In genomic region chr13:109196896-109197295, GRCh38 we compare ENCODE assay signal across 17 cellular contexts.
A peak's percentile ranks its signal among the peaks of the same experiment; 100 is the strongest.
DNase-seq lines count a peak whose midpoint lies in the region; ATAC-seq and TF ChIP-seq lines count a peak whose summit lies in the region.
"Had no signal": no experiment of that assay in that cellular context is flagged by ENCODE, and none has a peak within 500 bp of the region (broad histone marks: within the 10 kb centered on the region; RNA-seq: fewer than 3 reads in every experiment).

No MANE protein-coding gene starts in this region.

- CTCF ChIA-PET in Caco-2 (lab: Charles Lee) = interaction anchor here (1.2 kb wide), 1 partner anchor 67 kb away, joined by 3 read pairs; no protein-coding TSS in a partner anchor

- peaks cover 6% of the 10 kb centered on the region for H3K9me3 Mint-ChIP-seq in Caco-2 (ENCODE audit: unreplicated experiment)
- H3K9me3 Mint-ChIP-seq in chondrocyte (ENCODE audit: low read depth) = no peaks in the 10 kb centered on the region
- H3K9me3 Mint-ChIP-seq in neural progenitor cell = no peaks in the 10 kb centered on the region

- no peaks in the 10 kb centered on the region for H4K20me1 ChIP-seq in neural progenitor cell (ENCODE audit: low read depth)

- no peak overlapping the region for H2AFZ ChIP-seq in neural progenitor cell (replicated peaks)

- H3K27me3 Mint-ChIP-seq in Caco-2 (ENCODE audit: insufficient read depth, unreplicated experiment) (no peaks in the 10 kb centered on the region), chondrocyte (ENCODE audit: low read depth) (no peaks in the 10 kb centered on the region), neural progenitor cell (ENCODE audit: insufficient read depth, low read depth) (peaks cover 4% of the 10 kb centered on the region)

- H3K4me1 ChIP-seq in Caco-2 (no peaks in the 10 kb centered on the region), neural progenitor cell (peaks cover 19% of the 10 kb centered on the region)
- H3K4me1 ChIP-seq: pancreas had no signal

- TF ChIP-seq CTCF in Caco-2 (IDR thresholded peaks at IDR 0.05; ENCODE audit: insufficient read depth in 1 of 2, low read depth in 1 of 2, low read length in 1 of 2, severe bottlenecking in 1 of 2, unreplicated experiment in 1 of 2) (peak; percentile 41 to 60), chondrocyte (IDR thresholded peaks at IDR 0.05) (peak; percentile 45), neural progenitor cell (IDR thresholded peaks at IDR 0.05) (peak; percentile 56)

- POLR2A ChIA-PET in Caco-2 (lab: Charles Lee) = no interaction called here

- DNase-seq in Caco-2 (peak in 1 of 2 experiments; percentile 39), NAMALWA (ENCODE audit: low spot score) (peak; percentile 40), chondrocyte (ENCODE audit: low spot score) (no peak), neural progenitor cell (ENCODE audit: low spot score) (peak; percentile 67), NCI-H1048 (lab: John Stamatoyannopoulos, UW) (no peak)
- DNase-seq in activated CD4-positive, alpha-beta T cell treated with anti-CD3 and anti-CD28 coated beads for 1 hour = no peak
- DNase-seq: activated CD8-positive, alpha-beta memory T cell treated with anti-CD3 and anti-CD28 coated beads, Interleukin-2, amount 50 U/mL, for 4 hours; activated naive CD4-positive, alpha-beta T cell treated with anti-CD3 and anti-CD28 coated beads, Interleukin-2, amount 50 U/mL, for 16 hours; DMS79; MV-4-11; NCI-H345; pancreas; PC-3 had no signal

- no peak overlapping the region for H3K4me2 ChIP-seq in neural progenitor cell

- no TSS peak for BruUV-seq in Caco-2 (replicated peaks; lab: Mats Ljungman, UMichigan)

- H3K4me1 Mint-ChIP-seq in Caco-2 (ENCODE audit: low read depth, unreplicated experiment) (peaks cover 7% of the 10 kb centered on the region), chondrocyte (ENCODE audit: low read depth) (peaks cover 15% of the 10 kb centered on the region), neural progenitor cell (peaks cover 49% of the 10 kb centered on the region)

- H3K27ac ChIP-seq in neural progenitor cell = no peak overlapping the region
- H3K27ac ChIP-seq: cardiac muscle cell, pancreas had no signal

- H3F3A ChIP-seq in neural progenitor cell (ENCODE audit: low read depth) = no peaks in the 10 kb centered on the region

- no peak overlapping the region for H3K4me3 ChIP-seq in Caco-2 (ENCODE audit: low read depth, low read length)
- no peak overlapping the region for H3K4me3 ChIP-seq in neural progenitor cell
- H3K4me3 ChIP-seq: cardiac muscle cell, pancreas had no signal

- H3K27ac Mint-ChIP-seq in Caco-2 (ENCODE audit: unreplicated experiment) (no peak overlapping the region), chondrocyte (ENCODE audit: unreplicated experiment) (no peak overlapping the region), neural progenitor cell (peak overlapping the region; percentile 62)

- H3K27me3 ChIP-seq in Caco-2 (replicated peaks; ENCODE audit: control insufficient read depth, insufficient read depth, low read length) = no peaks in the 10 kb centered on the region
- no peaks in the 10 kb centered on the region for H3K27me3 ChIP-seq in neural progenitor cell
- H3K27me3 ChIP-seq: cardiac muscle cell had no signal

- intact Hi-C loops in Caco-2 (cut with micrococcal nuclease; ENCODE audit: unreplicated experiment) = no loop called here

- H3K36me3 Mint-ChIP-seq in Caco-2 (ENCODE audit: insufficient read depth, unreplicated experiment) = no peaks in the 10 kb centered on the region
- H3K36me3 Mint-ChIP-seq in chondrocyte (ENCODE audit: low read depth) = no peaks in the 10 kb centered on the region
- H3K36me3 Mint-ChIP-seq in neural progenitor cell = no peaks in the 10 kb centered on the region

- no peak overlapping the region for H3K9ac ChIP-seq in neural progenitor cell

- no peak for ATAC-seq in HG02642 (IDR thresholded peaks at IDR 0.05; ENCODE audit: poor library complexity, unreplicated experiment)
- no peak for ATAC-seq in GM19324 (IDR thresholded peaks at IDR 0.05; ENCODE audit: low FRiP score, unreplicated experiment)
- ATAC-seq: activated CD4-positive, CD25-positive, alpha-beta regulatory T cell treated with anti-CD3 and anti-CD28 coated beads, Interleukin-2, amount 50 U/mL, for 24 hours; pancreas; PC-3 had no signal

- H3K79me2 ChIP-seq in neural progenitor cell (ENCODE audit: low read depth) = no peaks in the 10 kb centered on the region

- H3K36me3 ChIP-seq in Caco-2 (ENCODE audit: control insufficient read depth, insufficient read depth, low read length) (no peaks in the 10 kb centered on the region), neural progenitor cell (no peaks in the 10 kb centered on the region)
- H3K36me3 ChIP-seq: cardiac muscle cell, pancreas had no signal

- no peak overlapping the region for H3K4me3 Mint-ChIP-seq in Caco-2 (ENCODE audit: unreplicated experiment)
- H3K4me3 Mint-ChIP-seq in chondrocyte (ENCODE audit: unreplicated experiment) = no peak overlapping the region
- peak overlapping the region; percentile 72 for H3K4me3 Mint-ChIP-seq in neural progenitor cell

- H3K9me3 ChIP-seq in Caco-2 = no peaks in the 10 kb centered on the region
- H3K9me3 ChIP-seq in neural progenitor cell (ENCODE audit: low read depth) = no peaks in the 10 kb centered on the region
- H3K9me3 ChIP-seq: pancreas had no signal

Comparison
In these comparisons a context has a peak if more than half of its experiments do, and no peak if none do; other contexts are left out.
1. DNase-seq: peak in NAMALWA (single experiment) and neural progenitor cell (single experiment); none in chondrocyte (single experiment), activated CD4-positive, alpha-beta T cell treated with anti-CD3 and anti-CD28 coated beads for 1 hour (single experiment) and NCI-H1048 (single experiment).
2. Peak in every context shown above with its lines, with median percentiles within 50 percentile points of each other: CTCF ChIP-seq.